7 cellular contexts compared by ENCODE assay signal in genomic region chr13:114099918-114100445, GRCh38. TPM values are rescaled to one million over a fixed set of nuclear protein-coding genes. Genes with fewer than 3 reads are reported as not detected.
A peak's percentile ranks its signal among the peaks of the same experiment; 100 is the strongest.
DNase-seq lines count a peak whose midpoint lies in the region; ATAC-seq, FAIRE-seq and TF ChIP-seq lines count a peak whose summit lies in the region.

No MANE protein-coding gene starts in this region.

- H3K4me3 ChIP-seq in Panc1 (ENCODE audit: low read depth in 2 of 2, low read length in 2 of 2) (no peak overlapping the region; a peak in 1 of 4 replicates), fibroblast of mammary gland (ENCODE audit: control insufficient read depth, low read depth, low read length) (no peak overlapping the region)

- no peaks in the 10 kb centered on the region for H3K27me3 ChIP-seq in Panc1 (ENCODE audit: control insufficient read depth, insufficient read depth, low read length)

- no peaks in the 10 kb centered on the region for H3K9me3 ChIP-seq in Panc1 (ENCODE audit: control insufficient read depth, insufficient read depth, low read depth, low read length)

- TF ChIP-seq CTCF in Panc1 (IDR thresholded peaks at IDR 0.05), result no peak
- no peak for TF ChIP-seq CTCF in fibroblast of mammary gland (conservative IDR thresholded peaks at IDR 0.05; ENCODE audit: control insufficient read depth, insufficient read depth, low read depth, low read length)

- peak; percentile 45 for FAIRE-seq in G401.6 (lab: Jason Lieb, UNC)

- POLR2A ChIA-PET in Panc1 (lab: Charles Lee), result no interaction called here

- peak overlapping the region; percentile 90 for H3K27ac ChIP-seq in Panc1 (ENCODE audit: low read length)

- DNase-seq in Panc1 (ENCODE audit: low read depth, low spot score) (no peak), fibroblast of mammary gland (ENCODE audit: low read depth) (peak; percentile 65), sciatic nerve (ENCODE audit: low spot score) (peak; percentile 58), midbrain (lab: John Stamatoyannopoulos, UW) (no peak), HCEC 1CT (no peak)
- DNase-seq in stimulated activated CD4-positive, alpha-beta T cell treated with anti-CD3 and anti-CD28 coated beads, Interleukin-15, amount 100 ng/mL, for 24 hours, result no peak

- BruUV-seq in Panc1 (replicated peaks; lab: Mats Ljungman, UMichigan), result no TSS peak

- ATAC-seq in Panc1 (peak; percentile 75), sciatic nerve (peak; percentile 1)

- in situ Hi-C loops in Panc1 (cut with HindIII; ENCODE audit: low pct_unique_long_range_greater_than_20kb, low sequenced_read_pairs), result no loop called here

- CTCF ChIA-PET in Panc1 (lab: Charles Lee), result interaction anchor here (1.0 kb wide), 1 partner anchor 34 kb away, joined by 3 read pairs; no protein-coding TSS in a partner anchor

- intact Hi-C loops in Panc1 (cut with micrococcal nuclease; ENCODE audit: unreplicated experiment) (loop anchor here (5.0 to 10.0 kb wide), 2 partner anchors 33 to 55 kb away; no protein-coding TSS in a partner anchor), sciatic nerve (cut with DNase I) (no loop called here)

- H3K36me3 ChIP-seq in Panc1 (ENCODE audit: control insufficient read depth, insufficient read depth, low read length), result no peaks in the 10 kb centered on the region

- H3K4me1 ChIP-seq in Panc1 (ENCODE audit: control insufficient read depth, insufficient read depth, low read length), result peaks cover 49% of the 10 kb centered on the region

RNA-seq across cellular contexts. Expression of gene RASA3, which starts 32.4 kb away (rescaled TPM):
- total RNA-seq in Panc1 (2021; ENCODE audit: unreplicated experiment) (33.7 TPM), sciatic nerve (47.6 TPM)
- 38.4 TPM for polyA plus RNA-seq in Panc1 (2012; ENCODE audit: insufficient read length)

Comparison
In these comparisons a context has a peak if more than half of its experiments do, and no peak if none do; other contexts are left out.
1. DNase-seq: peak in fibroblast of mammary gland (single experiment) and sciatic nerve (single experiment); none in Panc1 (single experiment), midbrain (single experiment), HCEC 1CT (single experiment) and stimulated activated CD4-positive, alpha-beta T cell treated with anti-CD3 and anti-CD28 coated beads, Interleukin-15, amount 100 ng/mL, for 24 hours (single experiment).